Comparison of ENCODE assay signal across 19 cellular contexts in the genomic region with DNA sequence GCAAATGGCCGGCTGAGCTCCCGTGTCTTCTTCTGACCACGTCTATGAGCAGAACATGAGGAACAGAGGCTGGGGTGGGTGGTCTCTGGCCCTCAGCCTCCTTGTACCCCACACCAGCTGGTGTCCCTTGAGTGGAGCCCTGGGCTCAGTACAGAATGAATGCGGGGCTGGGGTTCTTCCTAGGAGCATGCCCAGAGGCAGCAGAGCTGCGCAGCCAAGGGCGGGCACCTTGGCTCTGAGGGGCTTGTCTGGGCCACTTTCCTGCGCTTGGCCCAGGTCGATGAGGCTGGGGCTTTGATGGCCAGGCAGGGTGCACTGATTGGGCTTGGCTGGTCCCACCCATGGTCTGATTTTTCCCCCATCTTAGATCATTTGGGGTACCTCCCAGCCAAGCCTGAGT. TPM values are rescaled to one million over a fixed set of nuclear protein-coding genes. Genes with fewer than 3 reads are reported as not detected.
"Had no signal": no experiment of that assay in that cellular context is flagged by ENCODE, and none has a peak within 500 bp of the region (broad histone marks: within the 10 kb centered on the region; RNA-seq: fewer than 3 reads in every experiment).

No MANE protein-coding gene starts in this region.

- DNase-seq: activated CD4-positive, alpha-beta T cell treated with anti-CD3 and anti-CD28 coated beads for 4 hours; activated CD8-positive, alpha-beta memory T cell treated with anti-CD3 and anti-CD28 coated beads, Interleukin-2, amount 50 U/mL, for 4 hours; activated CD8-positive, alpha-beta T cell treated with anti-CD3 and anti-CD28 coated beads, Interleukin-2, amount 10 ng/mL, durations not matched to agents 7 days and 5 days; activated gamma-delta T cell treated with Interleukin-2 at 50 U/mL for 16 hours; activated naive CD8-positive, alpha-beta T cell treated with anti-CD3 and anti-CD28 coated beads for 36 hours; activated T-cell treated with anti-CD3 and anti-CD28 coated beads, Interleukin-2, amount 50 U/mL, for 48 hours; amygdala; body of pancreas; central memory CD4-positive, alpha-beta T cell; cortex of kidney; effector CD8-positive, alpha-beta T cell; foreskin melanocyte; left colon; natural killer cell; small intestine; stimulated activated naive CD8-positive, alpha-beta T cell treated with anti-CD3 and anti-CD28 coated beads, Interleukin-15, Interleukin-2, amounts not matched to agents 100 U/mL and 50 U/mL, for 24 hours; upper lobe of right lung; WERI-Rb-1 had no signal

- H3K9me3 ChIP-seq: body of pancreas, upper lobe of right lung had no signal

- H3K27me3 Mint-ChIP-seq: activated naive CD8-positive, alpha-beta T cell treated with anti-CD3 and anti-CD28 coated beads for 36 hours had no signal

- H3K27ac Mint-ChIP-seq: activated CD8-positive, alpha-beta T cell treated with anti-CD3 and anti-CD28 coated beads, Interleukin-2, amount 10 ng/mL, durations not matched to agents 7 days and 5 days; activated naive CD8-positive, alpha-beta T cell treated with anti-CD3 and anti-CD28 coated beads for 36 hours; natural killer cell had no signal

- H3K27ac ChIP-seq: body of pancreas, upper lobe of right lung, WERI-Rb-1 had no signal

- H3K9me3 Mint-ChIP-seq: activated naive CD8-positive, alpha-beta T cell treated with anti-CD3 and anti-CD28 coated beads for 36 hours; natural killer cell had no signal

- H3K36me3 ChIP-seq: upper lobe of right lung, WERI-Rb-1 had no signal

- H3K36me3 Mint-ChIP-seq: activated naive CD8-positive, alpha-beta T cell treated with anti-CD3 and anti-CD28 coated beads for 36 hours; natural killer cell had no signal

- H3K4me1 Mint-ChIP-seq: activated naive CD8-positive, alpha-beta T cell treated with anti-CD3 and anti-CD28 coated beads for 36 hours; natural killer cell had no signal

- ATAC-seq: activated CD8-positive, alpha-beta T cell treated with anti-CD3 and anti-CD28 coated beads, Interleukin-2, amount 10 ng/mL, durations not matched to agents 7 days and 5 days; body of pancreas; left colon; natural killer cell; stimulated activated naive CD8-positive, alpha-beta T cell treated with anti-CD3 and anti-CD28 coated beads, Interleukin-15, Interleukin-2, amounts not matched to agents 100 U/mL and 50 U/mL, for 24 hours; upper lobe of right lung had no signal

- H3K4me3 ChIP-seq: body of pancreas, upper lobe of right lung had no signal

- H3K4me3 Mint-ChIP-seq: activated CD8-positive, alpha-beta T cell treated with anti-CD3 and anti-CD28 coated beads, Interleukin-2, amount 10 ng/mL, durations not matched to agents 7 days and 5 days; activated naive CD8-positive, alpha-beta T cell treated with anti-CD3 and anti-CD28 coated beads for 36 hours; natural killer cell had no signal

- H3K4me1 ChIP-seq: body of pancreas, upper lobe of right lung had no signal

RNA-seq across cellular contexts. Expression of a gene that starts 6.4 kb away (rescaled TPM):
- total RNA-seq: T-helper 1 cell treated with Interleukin-12 subunit alpha and Interleukin-12 subunit beta and Interleukin-4 antibody, amounts not matched to agents 30 ng/mL and 1 ng/mL, for 36 hours had no signal
